In the genomic region with DNA sequence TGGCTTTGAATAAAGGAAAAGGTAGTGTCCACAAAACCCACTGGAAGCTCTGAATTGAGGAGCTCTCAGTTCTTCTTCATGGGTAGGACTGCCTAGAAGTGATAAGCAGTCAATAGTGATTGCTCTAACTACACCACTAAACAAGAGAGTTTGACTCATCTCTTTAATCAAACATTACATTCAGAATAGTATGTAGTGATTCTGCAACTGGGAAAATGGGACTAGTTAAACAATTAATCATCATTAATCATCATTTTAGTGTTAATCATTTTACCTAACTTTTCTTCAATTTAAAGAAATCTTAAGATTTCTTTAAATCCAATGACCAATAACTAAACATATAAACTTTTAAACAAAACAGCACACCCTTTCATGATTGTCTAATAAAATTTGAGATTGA, we compare ENCODE assay signal across 25 cellular contexts.
"Had no signal": no experiment of that assay in that cellular context is flagged by ENCODE, and none has a peak within 500 bp of the region (broad histone marks: within the 10 kb centered on the region; RNA-seq: fewer than 3 reads in every experiment).

No MANE protein-coding gene starts in this region.

- H3K27ac ChIP-seq: epithelial cell of prostate, gastroesophageal sphincter, heart left ventricle, hepatocyte, left ventricle myocardium inferior, lower lobe of right lung, pancreas, right lobe of liver, suprapubic skin, transverse colon, upper lobe of right lung, uterus had no signal

- H3K36me3 ChIP-seq: gastroesophageal sphincter, heart left ventricle, left ventricle myocardium inferior, lower lobe of right lung, pancreas, right lobe of liver, suprapubic skin, transverse colon, upper lobe of right lung, uterus had no signal

- ATAC-seq: esophagus mucosa; gastroesophageal sphincter; heart left ventricle; left colon; lower lobe of right lung; natural killer cell; pancreas; right lobe of liver; stimulated activated naive B cell treated with anti-CD40 and anti-IgM and Interleukin-4, amounts not matched to agents 10 μg/mL and 1 μg/mL and 100 μg/mL, for 72 hours; upper lobe of right lung had no signal

- DNase-seq: cortex of kidney; effector CD4-positive, alpha-beta T cell; foreskin fibroblast; heart left ventricle; left colon; left ventricle myocardium inferior; lower lobe of right lung; natural killer cell; occipital lobe; pancreas; right lobe of liver; small intestine; stimulated activated CD4-positive, alpha-beta T cell treated with anti-CD3 and anti-CD28 coated beads, Interleukin-15, amount 100 ng/mL, for 24 hours; stimulated activated CD4-positive, alpha-beta T cell treated with anti-CD3 and anti-CD28 coated beads, Interleukin-2, amount 100 ng/mL, for 48 hours; stimulated activated naive B cell treated with anti-CD40 and anti-IgM and Interleukin-4, amounts not matched to agents 10 μg/mL and 1 μg/mL and 100 μg/mL, for 72 hours; transverse colon; upper lobe of right lung; uterus had no signal

- H3K4me3 ChIP-seq: gastroesophageal sphincter, heart left ventricle, hepatocyte, left ventricle myocardium inferior, lower lobe of right lung, pancreas, right lobe of liver, suprapubic skin, transverse colon, upper lobe of right lung, uterus had no signal

- H3K4me2 ChIP-seq: hepatocyte had no signal

- H3K9me3 Mint-ChIP-seq: stimulated activated naive CD8-positive, alpha-beta T cell treated with anti-CD3 and anti-CD28 coated beads, Interleukin-15, Interleukin-2, amounts not matched to agents 100 ng/mL and 50 ng/mL, for 24 hours had no signal

- H3K27ac Mint-ChIP-seq: memory B cell; natural killer cell; stimulated activated naive B cell treated with anti-CD40 and anti-IgM and Interleukin-4, amounts not matched to agents 10 μg/mL and 1 μg/mL and 100 μg/mL, for 72 hours; stimulated activated naive CD8-positive, alpha-beta T cell treated with anti-CD3 and anti-CD28 coated beads, Interleukin-15, Interleukin-2, amounts not matched to agents 100 ng/mL and 50 ng/mL, for 24 hours had no signal

- H3K36me3 Mint-ChIP-seq: memory B cell; natural killer cell; stimulated activated naive B cell treated with anti-CD40 and anti-IgM and Interleukin-4, amounts not matched to agents 10 μg/mL and 1 μg/mL and 100 μg/mL, for 72 hours had no signal

- H3K27me3 ChIP-seq: gastroesophageal sphincter, heart left ventricle, hepatocyte, pancreas, right lobe of liver, suprapubic skin, transverse colon, upper lobe of right lung, uterus had no signal

- H3K79me2 ChIP-seq: hepatocyte had no signal

- H3K4me1 ChIP-seq: gastroesophageal sphincter, heart left ventricle, left ventricle myocardium inferior, lower lobe of right lung, pancreas, right lobe of liver, suprapubic skin, transverse colon, upper lobe of right lung, uterus had no signal

- H3K9me3 ChIP-seq: gastroesophageal sphincter, heart left ventricle, left ventricle myocardium inferior, lower lobe of right lung, pancreas, right lobe of liver, suprapubic skin, transverse colon, upper lobe of right lung, uterus had no signal

- H2AFZ ChIP-seq: hepatocyte had no signal
